ENCODE assay signal across 17 cellular contexts in the genomic region with DNA sequence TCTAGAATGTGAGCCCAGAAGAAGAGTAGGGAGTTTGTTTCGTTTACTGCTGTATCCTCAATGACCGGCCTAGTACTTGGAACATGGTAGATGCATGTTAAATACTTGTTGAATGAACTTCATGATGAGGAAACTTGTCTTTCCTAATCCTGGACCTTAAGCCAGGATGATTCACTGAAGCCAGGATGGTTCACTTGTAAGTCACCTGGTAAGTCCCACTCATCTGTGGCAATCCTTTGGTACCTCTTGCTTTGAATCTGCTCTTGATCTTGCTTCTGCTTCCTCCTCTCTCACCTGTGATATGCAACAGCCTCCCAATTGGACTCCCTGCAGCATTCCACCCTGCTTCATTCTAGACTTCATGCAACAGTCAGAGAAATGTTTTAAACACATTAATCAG. TPM values are rescaled to one million over a fixed set of nuclear protein-coding genes. Genes with fewer than 3 reads are reported as not detected.
A peak's percentile ranks its signal among the peaks of the same experiment; 100 is the strongest.
DNase-seq lines count a peak whose midpoint lies in the region; ATAC-seq and TF ChIP-seq lines count a peak whose summit lies in the region.
"Had no signal": no experiment of that assay in that cellular context is flagged by ENCODE, and none has a peak within 500 bp of the region (broad histone marks: within the 10 kb centered on the region; RNA-seq: fewer than 3 reads in every experiment).

No MANE protein-coding gene starts in this region.

- WGBS in ovary, 3 donors = 79 to 87% (median 84%) methylated on average over 2 of the region's 2 CpGs

- H3K27me3 ChIP-seq in ovary = no peaks in the 10 kb centered on the region
- no peaks in the 10 kb centered on the region for H3K27me3 ChIP-seq in Peyer's patch
- H3K27me3 ChIP-seq: SJCRH30, tibial artery had no signal

- ATAC-seq in HG02981 (IDR thresholded peaks at IDR 0.05; ENCODE audit: unreplicated experiment) (no peak), HG02970 (IDR thresholded peaks at IDR 0.05; ENCODE audit: low FRiP score, unreplicated experiment) (no peak)
- ATAC-seq: activated T-cell treated with anti-CD3 and anti-CD28 coated beads, Interleukin-2, amount 50 U/mL, for 4 hours; GM23338; lower lobe of right lung; natural killer cell had no signal

- no peak for TF ChIP-seq EP300 in ovary (IDR thresholded peaks at IDR 0.05)

- H3K36me3 ChIP-seq in ovary (no peaks in the 10 kb centered on the region), Peyer's patch (no peaks in the 10 kb centered on the region)
- H3K36me3 ChIP-seq: lower lobe of right lung, SJCRH30, tibial artery had no signal

- DNase-seq in AG09309 (ENCODE audit: low read depth) (peak; percentile 84), HT1080 (ENCODE audit: low read depth) (peak; percentile 51), choroid plexus epithelial cell (ENCODE audit: low read depth) (peak; percentile 86), kidney glomerular epithelial cell (lab: John Stamatoyannopoulos, UW) (peak; percentile 2), ovary (no peak), Peyer's patch (no peak)
- DNase-seq: activated naive CD8-positive, alpha-beta T cell treated with anti-CD3 and anti-CD28 coated beads for 36 hours; activated T-cell treated with anti-CD3 and anti-CD28 coated beads, Interleukin-2, amount 50 U/mL, for 4 hours; erythroblast; lower lobe of right lung; natural killer cell; NCI-H1105; tibial artery had no signal

- no peaks in the 10 kb centered on the region for H3K4me1 ChIP-seq in ovary (ENCODE audit: insufficient read depth)
- H3K4me1 ChIP-seq in Peyer's patch = peaks cover 0 to 6% (median 3%) of the 10 kb centered on the region in 4 donors

- intact Hi-C loops in ovary (cut with DNase I) = no loop called here

- no peak for TF ChIP-seq POLR2A in ovary (IDR thresholded peaks at IDR 0.05)
- no peak for TF ChIP-seq POLR2A in Peyer's patch (IDR thresholded peaks at IDR 0.05)

- TF ChIP-seq CTCF in AG09309 (IDR thresholded peaks at IDR 0.05; ENCODE audit: control insufficient read depth, insufficient read depth, low read depth, low read length, missing control alignments) (no peak), choroid plexus epithelial cell (conservative IDR thresholded peaks at IDR 0.05; ENCODE audit: low read depth, low read length) (no peak), ovary (IDR thresholded peaks at IDR 0.05) (no peak), Peyer's patch (IDR thresholded peaks at IDR 0.05) (no peak)

- H3K9me3 ChIP-seq in ovary = no peaks in the 10 kb centered on the region
- no peaks in the 10 kb centered on the region for H3K9me3 ChIP-seq in Peyer's patch
- H3K9me3 ChIP-seq: lower lobe of right lung, SJCRH30, tibial artery had no signal

- H3K27ac ChIP-seq in ovary (no peak overlapping the region), Peyer's patch (no peak overlapping the region)
- H3K27ac ChIP-seq: lower lobe of right lung, tibial artery had no signal

- H3K4me3 ChIP-seq in AG09309 (ENCODE audit: control insufficient read depth, low read depth, low read length) = no peak overlapping the region
- no peak overlapping the region for H3K4me3 ChIP-seq in choroid plexus epithelial cell (ENCODE audit: low read depth, low read length)
- H3K4me3 ChIP-seq in ovary = no peak overlapping the region
- no peak overlapping the region for H3K4me3 ChIP-seq in Peyer's patch
- H3K4me3 ChIP-seq: GM23338, lower lobe of right lung, tibial artery had no signal

RNA-seq across cellular contexts. Expression of gene QPCT, which starts 43.6 kb away (rescaled TPM):
- 0.26 TPM in 1 of 2 replicates, not detected in the other for total RNA-seq in HT1080 (2014; rRNA removed; shearing (Covaris generic))
- 0.08 TPM in 1 of 2 replicates, not detected in the other for polyA plus RNA-seq in HT1080 (2015; cell fraction: cytosol; rRNA removed)
- polyA plus RNA-seq in HT1080 (2015; cell fraction: nucleus; rRNA removed) = 0.57 TPM in 1 of 2 replicates, not detected in the other
- 1 to 10 TPM in 4 of 7 donors, under 1 TPM in 3; 0.35 to 3.3 (median 1.1) TPM for total RNA-seq in ovary
- 10 to 100 TPM in 1 of 2 donors, 1 to 10 TPM in 1; 1.5 to 17.7 TPM for polyA plus RNA-seq in ovary
- total RNA-seq in Peyer's patch = 1 to 10 TPM in 1 of 4 donors, under 1 TPM in 2, not detected in 1; 0.66 to 1.6 (median 0.88) TPM

Comparison
In these comparisons a context has a peak if more than half of its experiments do, and no peak if none do; other contexts are left out.
1. DNase-seq: peak in AG09309 (single experiment), HT1080 (single experiment), choroid plexus epithelial cell (single experiment) and kidney glomerular epithelial cell (single experiment); none in ovary (0 of 5) and Peyer's patch (0 of 3).